ENCODE assay signal across 24 cellular contexts in the genomic region with DNA sequence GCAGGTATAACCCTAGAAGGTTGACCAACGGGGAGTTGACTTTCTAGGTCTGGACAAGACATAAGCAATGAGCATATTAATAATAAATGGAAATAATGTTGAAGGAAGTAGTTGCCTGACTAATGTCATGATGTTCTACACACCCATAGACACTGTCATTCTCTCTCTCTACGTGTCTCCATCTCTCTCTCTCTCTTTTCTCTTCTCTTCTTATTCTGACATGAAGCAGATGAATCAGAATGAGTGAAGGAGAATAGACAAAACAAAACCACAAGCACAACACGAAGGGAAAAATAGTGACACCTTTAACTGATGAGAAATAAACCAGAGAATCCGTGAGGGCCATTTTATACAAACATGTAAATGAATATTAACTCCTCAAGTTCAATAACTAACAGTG. TPM values are rescaled to one million over a fixed set of nuclear protein-coding genes. Genes with fewer than 3 reads are reported as not detected.
"Had no signal": no experiment of that assay in that cellular context is flagged by ENCODE, and none has a peak within 500 bp of the region (broad histone marks: within the 10 kb centered on the region; RNA-seq: fewer than 3 reads in every experiment).

No MANE protein-coding gene starts in this region.

- H3K27me3 ChIP-seq: body of pancreas, SJSA1 had no signal

- H3K9me3 ChIP-seq: body of pancreas, SJSA1 had no signal

- H3K27ac Mint-ChIP-seq: activated CD8-positive, alpha-beta T cell treated with anti-CD3 and anti-CD28 coated beads for 36 hours; activated naive CD4-positive, alpha-beta T cell treated with anti-CD3 and anti-CD28 coated beads, Interleukin-2, amount 50 U/mL, for 24 hours; activated T-cell treated with anti-CD3 and anti-CD28 coated beads, Interleukin-2, amount 50 U/mL, for 24 hours; T-helper 17 cell; WTC11 had no signal

- H3K4me1 ChIP-seq: body of pancreas had no signal

- H3K36me3 ChIP-seq: SJSA1 had no signal

- H3K4me3 Mint-ChIP-seq: activated CD8-positive, alpha-beta T cell treated with anti-CD3 and anti-CD28 coated beads for 36 hours; activated naive CD4-positive, alpha-beta T cell treated with anti-CD3 and anti-CD28 coated beads, Interleukin-2, amount 50 U/mL, for 24 hours; activated T-cell treated with anti-CD3 and anti-CD28 coated beads, Interleukin-2, amount 50 U/mL, for 24 hours; T-helper 17 cell; WTC11 had no signal

- H3K9me3 Mint-ChIP-seq: activated CD8-positive, alpha-beta T cell treated with anti-CD3 and anti-CD28 coated beads for 36 hours; activated naive CD4-positive, alpha-beta T cell treated with anti-CD3 and anti-CD28 coated beads, Interleukin-2, amount 50 U/mL, for 24 hours; activated T-cell treated with anti-CD3 and anti-CD28 coated beads, Interleukin-2, amount 50 U/mL, for 24 hours had no signal

- H3K27ac ChIP-seq: body of pancreas, SJSA1 had no signal

- DNase-seq: activated CD8-positive, alpha-beta T cell treated with anti-CD3 and anti-CD28 coated beads for 36 hours; activated T-cell treated with anti-CD3 and anti-CD28 coated beads, Interleukin-2, amount 50 U/mL, for 24 hours; aorta; body of pancreas; central memory CD4-positive, alpha-beta T cell; Karpas-422; MM.1S; NCI-H1105; NCI-H1436; NCI-H1694 treated with DMSO at 0.1 percent for 48 hours; NCI-H2029 treated with DMSO at 0.1 percent for 48 hours; NCI-H345; NCI-H510A treated with DMSO at 0.1 percent for 48 hours; NCI-H69; PC-3; SHP77; SW 1271; T-helper 17 cell; T-helper 9 cell had no signal

- H3K4me3 ChIP-seq: body of pancreas, K562, SJSA1 had no signal

- ATAC-seq: activated CD8-positive, alpha-beta T cell treated with anti-CD3 and anti-CD28 coated beads for 36 hours; body of pancreas; PC-3; SK-N-SH treated with all-trans-retinoic acid at 6 μM for 48 hours; T-helper 17 cell had no signal

RNA-seq across cellular contexts. Expression of gene CCDC80, which starts 26.7 kb away (rescaled TPM):
- total RNA-seq: activated CD8-positive, alpha-beta T cell treated with anti-CD3 and anti-CD28 coated beads for 36 hours; T-helper 17 cell had no signal
